In genomic region chr1:52055066-52055853, GRCh38 we compare ENCODE assay signal across 1 cellular context.
TF ChIP-seq lines count a peak whose summit lies in the region.

TSS of gene TXNDC12 (minus strand) at chr1:52055191. CDS start at chr1:52055096, 95 bp downstream.

TF ChIP-seq in GM12878, 131 proteins besides CTCF, POLR2A, EP300 and RAD21 (continued from another document and continues in another):
- TF ChIP-seq REST (IDR thresholded peaks at IDR 0.05; ENCODE audit: low read depth, low read length): no peak
- TF ChIP-seq ZBTB4 (CRISPR knock-in tag; IDR thresholded peaks at IDR 0.05): no peak
- TF ChIP-seq STAT1 (conservative IDR thresholded peaks at IDR 0.05): 0 out of 2 replicates have a peak, but pooled peaks have one; percentile 37
- TF ChIP-seq ZBTB11 (CRISPR knock-in tag; IDR thresholded peaks at IDR 0.05): no peak
- TF ChIP-seq KAT2A (conservative IDR thresholded peaks at IDR 0.05; ENCODE audit: control insufficient read depth, low read depth, low read length): no peak
- TF ChIP-seq HDAC6 (IDR thresholded peaks at IDR 0.05; ENCODE audit: unreplicated experiment): no peak
- peak; percentile 52; the same call in 1 of the 2 replicates for TF ChIP-seq LARP7 (IDR thresholded peaks at IDR 0.05)
- TF ChIP-seq HCFC1 (IDR thresholded peaks at IDR 0.05; ENCODE audit: low read length): peak; percentile 45; the same call in 1 of the 2 replicates
- TF ChIP-seq ZNF592 (IDR thresholded peaks at IDR 0.05): no peak
- TF ChIP-seq BMI1 (IDR thresholded peaks at IDR 0.05; ENCODE audit: borderline replicate concordance): no peak
- TF ChIP-seq HDGF (IDR thresholded peaks at IDR 0.05): no peak
- TF ChIP-seq TCF7 (IDR thresholded peaks at IDR 0.05; ENCODE audit: borderline replicate concordance): no peak
- TF ChIP-seq ETV6 (conservative IDR thresholded peaks at IDR 0.05 in 1 of 2, IDR thresholded peaks at IDR 0.05 in 1 of 2; ENCODE audit: borderline replicate concordance in 1 of 2, low read depth in 1 of 2): no peak
- peak; percentile 78 for TF ChIP-seq POLR2AphosphoS5 (IDR thresholded peaks at IDR 0.05; ENCODE audit: low read length)
- no peak for TF ChIP-seq IRF4 (IDR thresholded peaks at IDR 0.05; ENCODE audit: low read depth, low read length)
- TF ChIP-seq BHLHE40 (IDR thresholded peaks at IDR 0.05; ENCODE audit: borderline replicate concordance in 1 of 2, low read depth in 2 of 2, low read length in 1 of 2): peak in 1 of 2 experiments; percentile 39; a peak in 1 of 4 replicates
- TF ChIP-seq RAD51 (IDR thresholded peaks at IDR 0.05): no peak
- TF ChIP-seq NFXL1 (IDR thresholded peaks at IDR 0.05; ENCODE audit: borderline replicate concordance): no peak
- TF ChIP-seq TARDBP (IDR thresholded peaks at IDR 0.05; ENCODE audit: borderline replicate concordance): no peak
- peak; percentile 12; the same call in 1 of the 2 replicates for TF ChIP-seq PAX5 (IDR thresholded peaks at IDR 0.05; ENCODE audit: borderline replicate concordance, low read depth, low read length)
- no peak for TF ChIP-seq USF1 (IDR thresholded peaks at IDR 0.05; ENCODE audit: borderline replicate concordance, extremely low read length, insufficient read depth, low read depth, low read length)
- TF ChIP-seq ZBTB40 (IDR thresholded peaks at IDR 0.05; ENCODE audit: borderline replicate concordance): peak; percentile 89
- TF ChIP-seq IRF5 (IDR thresholded peaks at IDR 0.05; ENCODE audit: borderline replicate concordance): no peak
- no peak for TF ChIP-seq KDM1A (IDR thresholded peaks at IDR 0.05; ENCODE audit: borderline replicate concordance)
- no peak for TF ChIP-seq CBX5 (IDR thresholded peaks at IDR 0.05; ENCODE audit: low read depth)
- no peak for TF ChIP-seq RBBP5 (conservative IDR thresholded peaks at IDR 0.05)
- TF ChIP-seq NKRF (conservative IDR thresholded peaks at IDR 0.05): peak; percentile 56; the same call in 1 of the 2 replicates
- TF ChIP-seq CEBPB (IDR thresholded peaks at IDR 0.05; ENCODE audit: borderline replicate concordance in 1 of 2, low read depth in 2 of 2, low read length in 2 of 2): no peak
- peak; percentile 62; the same call in 1 of the 2 replicates for TF ChIP-seq SMAD5 (IDR thresholded peaks at IDR 0.05; ENCODE audit: low read depth)
- TF ChIP-seq RCOR1 (conservative IDR thresholded peaks at IDR 0.05; ENCODE audit: low read depth, low read length): no peak
- no peak for TF ChIP-seq YBX1 (IDR thresholded peaks at IDR 0.05)
- TF ChIP-seq ESRRA (IDR thresholded peaks at IDR 0.05; ENCODE audit: low read length): no peak
- no peak for TF ChIP-seq JUND (IDR thresholded peaks at IDR 0.05; ENCODE audit: low read depth, low read length)
- TF ChIP-seq SPI1 (IDR thresholded peaks at IDR 0.05; ENCODE audit: borderline replicate concordance, insufficient read depth, low read depth, low read length): no peak
